ENCODE assay signal across 9 cellular contexts in the genomic region with DNA sequence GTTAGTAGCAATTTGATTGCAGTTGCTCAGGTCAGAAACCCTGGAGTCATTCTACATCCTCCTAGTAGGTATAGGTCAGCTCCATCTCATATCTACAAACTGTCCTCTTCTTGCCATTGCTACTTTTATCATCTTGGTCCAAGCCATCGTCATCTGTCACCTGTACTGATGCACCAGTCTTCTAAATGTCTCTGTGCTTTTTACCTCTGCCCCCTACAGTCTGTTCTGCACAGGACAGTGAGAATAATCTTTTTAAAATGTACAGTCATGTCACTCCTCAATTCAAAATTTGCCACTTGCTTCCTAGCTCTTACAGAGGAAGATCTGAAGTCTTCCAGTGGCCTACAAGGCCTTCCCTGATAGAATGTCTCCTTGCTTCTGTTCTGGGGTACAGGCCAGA. TPM values are rescaled to one million over a fixed set of nuclear protein-coding genes. Genes with fewer than 3 reads are reported as not detected.
A peak's percentile ranks its signal among the peaks of the same experiment; 100 is the strongest.
DNase-seq lines count a peak whose midpoint lies in the region; ATAC-seq and TF ChIP-seq lines count a peak whose summit lies in the region.
"Had no signal": no experiment of that assay in that cellular context is flagged by ENCODE, and none has a peak within 500 bp of the region (broad histone marks: within the 10 kb centered on the region; RNA-seq: fewer than 3 reads in every experiment).

No MANE protein-coding gene starts in this region.

- peaks cover 83% of the 10 kb centered on the region for H3K36me3 Mint-ChIP-seq in activated T-helper 17 cell treated with anti-CD3 and anti-CD28 coated beads, Interleukin-2, amount 50 U/mL, for 72 hours (ENCODE audit: low read depth)

- H3K4me1 Mint-ChIP-seq in activated T-helper 17 cell treated with anti-CD3 and anti-CD28 coated beads, Interleukin-2, amount 50 U/mL, for 72 hours: peaks cover 19% of the 10 kb centered on the region

- no peak overlapping the region for H3K27ac Mint-ChIP-seq in activated T-helper 17 cell treated with anti-CD3 and anti-CD28 coated beads, Interleukin-2, amount 50 U/mL, for 72 hours

- no peak overlapping the region for H3K4me3 Mint-ChIP-seq in activated T-helper 17 cell treated with anti-CD3 and anti-CD28 coated beads, Interleukin-2, amount 50 U/mL, for 72 hours
- H3K4me3 Mint-ChIP-seq: activated naive CD4-positive, alpha-beta T cell treated with anti-CD3 and anti-CD28 coated beads, Interleukin-2, amount 50 U/mL, for 24 hours had no signal

- no peak overlapping the region for H3K27ac ChIP-seq in A673 (ENCODE audit: low read depth, low read length, poor library complexity, severe bottlenecking)

- H3K4me3 ChIP-seq in A673 (ENCODE audit: low read depth, low read length, poor library complexity, severe bottlenecking): no peak overlapping the region

- peak; percentile 39; the same call in 1 of the 2 replicates for TF ChIP-seq CTCF in A673 (conservative IDR thresholded peaks at IDR 0.05; ENCODE audit: low read depth, low read length)

- peaks cover 13% of the 10 kb centered on the region for H3K36me3 ChIP-seq in A673 (ENCODE audit: insufficient read depth, low read length, poor library complexity, severe bottlenecking)

- no peak for DNase-seq in A673 (ENCODE audit: low spot score)
- DNase-seq in COLO668 (lab: John Stamatoyannopoulos, UW; ENCODE audit: unreplicated experiment): no peak
- no peak for DNase-seq in cortex of kidney (lab: John Stamatoyannopoulos, UW)
- no peak for DNase-seq in NCI-H2029 treated with DMSO at 0.1 percent for 48 hours (lab: John Stamatoyannopoulos, UW)

- intact Hi-C loops in A673 (cut with micrococcal nuclease; ENCODE audit: unreplicated experiment): no loop called here

- POLR2A ChIA-PET in A673 (lab: Charles Lee; ENCODE audit: low non-redundant PET): no interaction called here

- no peaks in the 10 kb centered on the region for H3K9me3 ChIP-seq in A673 (ENCODE audit: low read depth, low read length, poor library complexity, severe bottlenecking)

- no TSS peak for BruUV-seq in A673 (replicated peaks; lab: Mats Ljungman, UMichigan)

- H3K9me3 Mint-ChIP-seq in activated T-helper 17 cell treated with anti-CD3 and anti-CD28 coated beads, Interleukin-2, amount 50 U/mL, for 72 hours: no peaks in the 10 kb centered on the region
- H3K9me3 Mint-ChIP-seq: activated naive CD4-positive, alpha-beta T cell treated with anti-CD3 and anti-CD28 coated beads, Interleukin-2, amount 50 U/mL, for 24 hours had no signal

- no peaks in the 10 kb centered on the region for H3K27me3 ChIP-seq in A673 (replicated peaks; ENCODE audit: insufficient read depth, low read depth, low read length, poor library complexity)

- H3K27me3 Mint-ChIP-seq in activated T-helper 17 cell treated with anti-CD3 and anti-CD28 coated beads, Interleukin-2, amount 50 U/mL, for 72 hours: no peaks in the 10 kb centered on the region
- H3K27me3 Mint-ChIP-seq: activated naive CD4-positive, alpha-beta T cell treated with anti-CD3 and anti-CD28 coated beads, Interleukin-2, amount 50 U/mL, for 24 hours had no signal

- H3K4me1 ChIP-seq in A673 (ENCODE audit: insufficient read depth, low read length, poor library complexity, severe bottlenecking): no peaks in the 10 kb centered on the region

- CTCF ChIA-PET in A673 (lab: Charles Lee): no interaction called here

- ATAC-seq in GM18520 (IDR thresholded peaks at IDR 0.05; ENCODE audit: unreplicated experiment) (peak; percentile 73), HG03066 (IDR thresholded peaks at IDR 0.05; ENCODE audit: low read depth, unreplicated experiment) (peak; percentile 73), HG03139 (IDR thresholded peaks at IDR 0.05; ENCODE audit: unreplicated experiment) (no peak)
- peak; percentile 69 for ATAC-seq in activated T-helper 17 cell treated with anti-CD3 and anti-CD28 coated beads, Interleukin-2, amount 50 U/mL, for 72 hours (replicated peaks)

RNA-seq across cellular contexts. Expression of a gene that starts 6.8 kb away (rescaled TPM):
- total RNA-seq in A673 (2021): 65.4 and 71.6 TPM in 2 replicates
- total RNA-seq in activated T-helper 17 cell treated with anti-CD3 and anti-CD28 coated beads, Interleukin-2, amount 50 U/mL, for 72 hours: 10 to 100 TPM; 87.5 to 97.2 TPM

RNA-seq across cellular contexts. Expression of a gene that starts 52.9 kb away (rescaled TPM):
- 113 and 118 TPM in 2 replicates for total RNA-seq in A673 (2021)
- 10 to 100 TPM; 28.3 to 43.6 TPM for total RNA-seq in activated T-helper 17 cell treated with anti-CD3 and anti-CD28 coated beads, Interleukin-2, amount 50 U/mL, for 72 hours
